In genomic region chr19:15149704-15150103, GRCh38 we compare ENCODE assay signal across 14 cellular contexts. TPM values are rescaled to one million over a fixed set of nuclear protein-coding genes. Genes with fewer than 3 reads are reported as not detected.
DNase-seq lines count a peak whose midpoint lies in the region; ATAC-seq and TF ChIP-seq lines count a peak whose summit lies in the region.
"Had no signal": no experiment of that assay in that cellular context is flagged by ENCODE, and none has a peak within 500 bp of the region (broad histone marks: within the 10 kb centered on the region; RNA-seq: fewer than 3 reads in every experiment).

No MANE protein-coding gene starts in this region.

- ATAC-seq in upper lobe of right lung (peak; percentile 67), GM21423 (IDR thresholded peaks at IDR 0.05; ENCODE audit: unreplicated experiment) (no peak)

- TF ChIP-seq CTCF in upper lobe of right lung (IDR thresholded peaks at IDR 0.05), result no peak

- H3K9me3 ChIP-seq in upper lobe of right lung, result peaks cover 4% of the 10 kb centered on the region

- H3K4me3 ChIP-seq in upper lobe of right lung, result no peak overlapping the region
- H3K4me3 ChIP-seq: K562 had no signal

- DNase-seq in NCI-H146 (lab: John Stamatoyannopoulos, UW), result peak; percentile 15
- no peak for DNase-seq in NCI-H146 treated with DMSO at 0.1 percent for 48 hours (lab: John Stamatoyannopoulos, UW; ENCODE audit: unreplicated experiment)
- peak; percentile 75 for DNase-seq in MV-4-11 (lab: John Stamatoyannopoulos, UW)
- peak; percentile 91 for DNase-seq in SKM-1 treated with dmso at 0.1 percent for 144 hours (lab: John Stamatoyannopoulos, UW; ENCODE audit: unreplicated experiment)
- no peak for DNase-seq in upper lobe of right lung
- DNase-seq in NCI-H524 treated with DMSO at 0.1 percent for 48 hours (lab: John Stamatoyannopoulos, UW), result no peak
- no peak for DNase-seq in inferior parietal cortex (ENCODE audit: extremely low spot score)
- DNase-seq: GOT3, NCI-H446 treated with DMSO at 0.1 percent for 48 hours had no signal

- no peak overlapping the region for H3K27ac ChIP-seq in upper lobe of right lung
- H3K27ac ChIP-seq: 22Rv1 had no signal

- H3K4me1 ChIP-seq in upper lobe of right lung, result no peaks in the 10 kb centered on the region
- H3K4me1 ChIP-seq: Caco-2 had no signal

- intact Hi-C loops in upper lobe of right lung (cut with DNase I), result loop anchor here (10.0 kb wide), 1 partner anchor 55 kb away; no protein-coding TSS in a partner anchor

- H3K27me3 ChIP-seq in upper lobe of right lung, result no peaks in the 10 kb centered on the region

- no peaks in the 10 kb centered on the region for H3K36me3 ChIP-seq in upper lobe of right lung

RNA-seq across cellular contexts. Expression of gene SYDE1, which starts 42.5 kb away (rescaled TPM):
- 25.8 TPM for total RNA-seq in upper lobe of right lung

RNA-seq across cellular contexts. Expression of gene NOTCH3, which starts 51.1 kb away (rescaled TPM):
- total RNA-seq in upper lobe of right lung, result 67.9 TPM
- total RNA-seq: CD4-positive, alpha-beta T cell had no signal

Comparison
In these comparisons a context has a peak if more than half of its experiments do, and no peak if none do; other contexts are left out.
1. DNase-seq: peak in NCI-H146 (single experiment), MV-4-11 (single experiment) and SKM-1 treated with dmso at 0.1 percent for 144 hours (single experiment); none in NCI-H146 treated with DMSO at 0.1 percent for 48 hours (single experiment), upper lobe of right lung (single experiment), NCI-H524 treated with DMSO at 0.1 percent for 48 hours (single experiment) and inferior parietal cortex (single experiment).